In the genomic region with DNA sequence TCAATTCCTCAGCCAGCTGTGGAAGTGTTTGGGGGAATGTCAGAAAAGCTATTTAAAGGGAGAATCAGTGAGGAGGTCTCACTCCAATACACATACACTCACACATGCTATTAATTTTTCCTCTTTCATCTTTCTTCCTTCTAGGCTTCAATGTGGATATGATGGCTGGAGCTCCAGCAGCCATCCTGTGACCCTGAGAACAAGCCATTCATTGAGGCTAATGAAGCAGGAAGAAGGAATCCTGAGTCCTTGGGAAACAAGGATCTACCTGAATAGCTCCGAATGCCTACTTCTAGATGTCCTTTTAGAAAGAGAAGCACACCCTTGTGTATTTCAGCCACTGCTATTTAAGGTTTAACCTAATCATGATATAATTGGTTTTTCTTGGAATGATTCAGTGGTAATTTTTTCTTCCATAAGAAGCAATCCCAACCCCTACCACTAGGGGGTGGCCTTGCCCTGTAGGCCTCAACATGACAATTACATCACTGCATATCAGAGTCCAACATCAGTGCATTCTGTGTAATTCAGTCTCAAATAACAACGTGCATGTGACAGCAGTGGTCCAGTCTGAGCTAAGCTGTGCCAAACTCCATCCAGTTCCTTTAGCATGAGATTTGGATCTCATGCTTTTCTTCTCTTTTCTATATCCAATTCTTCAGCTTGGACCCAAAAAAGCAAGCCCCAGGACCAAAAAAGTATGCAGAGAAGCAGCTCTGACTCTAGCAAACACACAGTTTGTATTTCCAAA, we compare ENCODE assay signal across 8 cellular contexts.
A peak's percentile ranks its signal among the peaks of the same experiment; 100 is the strongest.
DNase-seq lines count a peak whose midpoint lies in the region; ATAC-seq and TF ChIP-seq lines count a peak whose summit lies in the region.

No MANE protein-coding gene starts in this region.

- peak in 1 of 2 donors; percentile 83 for TF ChIP-seq EP300 in tibial nerve (IDR thresholded peaks at IDR 0.05)

- no peaks in the 10 kb centered on the region for H3K9me3 ChIP-seq in CD4-positive, alpha-beta memory T cell (ENCODE audit: control insufficient read depth in 1 of 2, low read length in 2 of 2)
- H3K9me3 ChIP-seq in Peyer's patch (no peaks in the 10 kb centered on the region), osteoblast (ENCODE audit: low read depth, low read length) (no peaks in the 10 kb centered on the region), tibial nerve (no peaks in the 10 kb centered on the region)

- no peak for TF ChIP-seq POLR2A in Peyer's patch (IDR thresholded peaks at IDR 0.05)
- peak in 1 of 2 donors; percentile 35 for TF ChIP-seq POLR2A in tibial nerve (IDR thresholded peaks at IDR 0.05)

- intact Hi-C loops in CD4-positive, alpha-beta memory T cell (cut with micrococcal nuclease): loop anchor here (1.0 to 10.0 kb wide), 8 partner anchors 82 to 907 kb away; partner anchors contain the start of gene HECTD2
- intact Hi-C loops in activated T-helper 1 cell treated with anti-CD3 and anti-CD28 coated beads, Interleukin-12 subunit alpha, Interleukin-12 subunit beta, Interleukin-2, Interleukin-4 antibody, amounts not matched to agents 30 ng/mL and 10 ng/mL and 1 ng/mL, durations not matched to agents 14 hours and 24 hours and 36 hours (cut with micrococcal nuclease): loop anchor here (1.0 to 10.0 kb wide), 9 partner anchors 82 to 899 kb away; partner anchors contain the start of genes FGFBP3 and HECTD2

- no peaks in the 10 kb centered on the region for H3K36me3 Mint-ChIP-seq in CD4-positive, alpha-beta memory T cell
- H3K36me3 Mint-ChIP-seq in activated T-helper 1 cell treated with anti-CD3 and anti-CD28 coated beads, Interleukin-12 subunit alpha, Interleukin-12 subunit beta, Interleukin-2, Interleukin-4 antibody, amounts not matched to agents 30 ng/mL and 10 ng/mL and 1 ng/mL, durations not matched to agents 14 hours and 24 hours and 36 hours (ENCODE audit: low read depth): no peaks in the 10 kb centered on the region

- no peak overlapping the region for H3K27ac ChIP-seq in CD4-positive, alpha-beta memory T cell (ENCODE audit: low read depth, low read length)
- H3K27ac ChIP-seq in Peyer's patch: no peak overlapping the region
- no peak overlapping the region for H3K27ac ChIP-seq in osteoblast (ENCODE audit: low read depth, low read length)
- H3K27ac ChIP-seq in tibial nerve: peak overlapping the region; percentile 44 to 82 (median 70)

- CTCF ChIA-PET in CD4-positive, alpha-beta memory T cell (lab: Charles Lee; ENCODE audit: partially characterized antibody): interaction anchor here (0.7 to 13.8 kb wide), 33 partner anchors 9 to 630 kb away, joined by 3 to 324 read pairs (median 4); no protein-coding TSS in a partner anchor

- ATAC-seq in GM19372 (IDR thresholded peaks at IDR 0.05; ENCODE audit: low read depth, unreplicated experiment): peak; percentile 40

- H3K27me3 ChIP-seq in CD4-positive, alpha-beta memory T cell (ENCODE audit: insufficient read depth, low read length): no peaks in the 10 kb centered on the region
- H3K27me3 ChIP-seq in Peyer's patch (no peaks in the 10 kb centered on the region), osteoblast (ENCODE audit: insufficient read depth, low read length) (no peaks in the 10 kb centered on the region), tibial nerve (no peaks in the 10 kb centered on the region)

- H4K20me1 ChIP-seq in osteoblast (ENCODE audit: insufficient read depth, low read length): no peaks in the 10 kb centered on the region

- no peaks in the 10 kb centered on the region for H3K79me2 ChIP-seq in osteoblast (ENCODE audit: insufficient read depth, low read length)

- 17 to 21% methylated on average over 2 of the region's 2 CpGs for WGBS in tibial nerve, 2 donors

- H3K4me1 ChIP-seq in CD4-positive, alpha-beta memory T cell (ENCODE audit: insufficient read depth, low read length): peaks cover 18% of the 10 kb centered on the region
- H3K4me1 ChIP-seq in Peyer's patch (no peaks in the 10 kb centered on the region), osteoblast (ENCODE audit: insufficient read depth, low read length) (peaks cover 9% of the 10 kb centered on the region), tibial nerve (peaks cover 0 to 23% (median 0%) of the 10 kb centered on the region in 4 donors)

- H3K4me1 Mint-ChIP-seq in CD4-positive, alpha-beta memory T cell: peaks cover 11 to 21% (median 16%) of the 10 kb centered on the region in 4 donors
- peaks cover 27% of the 10 kb centered on the region for H3K4me1 Mint-ChIP-seq in activated T-helper 1 cell treated with anti-CD3 and anti-CD28 coated beads, Interleukin-12 subunit alpha, Interleukin-12 subunit beta, Interleukin-2, Interleukin-4 antibody, amounts not matched to agents 30 ng/mL and 10 ng/mL and 1 ng/mL, durations not matched to agents 14 hours and 24 hours and 36 hours (ENCODE audit: low read depth)

- peak overlapping the region; percentile 40 to 89 (median 73) for H3K4me3 Mint-ChIP-seq in CD4-positive, alpha-beta memory T cell
- peak overlapping the region; percentile 8 for H3K4me3 Mint-ChIP-seq in activated T-helper 1 cell treated with anti-CD3 and anti-CD28 coated beads, Interleukin-12 subunit alpha, Interleukin-12 subunit beta, Interleukin-2, Interleukin-4 antibody, amounts not matched to agents 30 ng/mL and 10 ng/mL and 1 ng/mL, durations not matched to agents 14 hours and 24 hours and 36 hours

- peak overlapping the region; percentile 30 to 88 (median 74) for H3K27ac Mint-ChIP-seq in CD4-positive, alpha-beta memory T cell
- H3K27ac Mint-ChIP-seq in activated T-helper 1 cell treated with anti-CD3 and anti-CD28 coated beads, Interleukin-12 subunit alpha, Interleukin-12 subunit beta, Interleukin-2, Interleukin-4 antibody, amounts not matched to agents 30 ng/mL and 10 ng/mL and 1 ng/mL, durations not matched to agents 14 hours and 24 hours and 36 hours: peak overlapping the region; percentile 58

- peak overlapping the region; percentile 31 for H2AFZ ChIP-seq in osteoblast (ENCODE audit: low read length)

- POLR2A ChIA-PET in CD4-positive, alpha-beta memory T cell (lab: Charles Lee; ENCODE audit: partially characterized antibody): interaction anchor here (0.6 to 1.4 kb wide), 3 partner anchors 214 to 278 kb away, joined by 3 to 8 read pairs (median 5); partner anchors contain the start of gene PCGF5

- H3K27me3 Mint-ChIP-seq in CD4-positive, alpha-beta memory T cell: peaks cover 0 to under 1% of the 10 kb centered on the region in 2 donors
- peaks cover 28% of the 10 kb centered on the region for H3K27me3 Mint-ChIP-seq in activated T-helper 1 cell treated with anti-CD3 and anti-CD28 coated beads, Interleukin-12 subunit alpha, Interleukin-12 subunit beta, Interleukin-2, Interleukin-4 antibody, amounts not matched to agents 30 ng/mL and 10 ng/mL and 1 ng/mL, durations not matched to agents 14 hours and 24 hours and 36 hours (ENCODE audit: insufficient read depth)

- TF ChIP-seq CTCF in Peyer's patch (IDR thresholded peaks at IDR 0.05) (peak; percentile 87 to 97 (median 96)), fibroblast of the aortic adventitia (IDR thresholded peaks at IDR 0.05; ENCODE audit: insufficient read depth, low read length) (peak; percentile 95), osteoblast (IDR thresholded peaks at IDR 0.05; ENCODE audit: extremely low read depth, low read depth, low read length) (peak; percentile 97), tibial nerve (IDR thresholded peaks at IDR 0.05) (peak; percentile 93 to 96 (median 94))

- no peak overlapping the region for H3K4me2 ChIP-seq in osteoblast (ENCODE audit: insufficient read depth, low read length)

- peak; percentile 60 to 73 (median 67) for DNase-seq in CD4-positive, alpha-beta memory T cell
- DNase-seq in HS-27A (ENCODE audit: low read depth) (peak; percentile 31), Peyer's patch (peak in 2 of 3 donors; percentile 67 to 81), fibroblast of the aortic adventitia (ENCODE audit: low read depth) (peak; percentile 80), osteoblast (ENCODE audit: insufficient read length, low spot score, missing footprints) (peak; percentile 58), tibial nerve (ENCODE audit: low spot score in 2 of 2) (peak; percentile 42 to 79)
- DNase-seq in activated T-helper 1 cell treated with anti-CD3 and anti-CD28 coated beads, Interleukin-12 subunit alpha, Interleukin-12 subunit beta, Interleukin-2, Interleukin-4 antibody, amounts not matched to agents 30 ng/mL and 10 ng/mL and 1 ng/mL, durations not matched to agents 14 hours and 24 hours and 36 hours (ENCODE audit: low spot score): peak; percentile 41

- no peaks in the 10 kb centered on the region for H3K9me3 Mint-ChIP-seq in CD4-positive, alpha-beta memory T cell
- H3K9me3 Mint-ChIP-seq in activated T-helper 1 cell treated with anti-CD3 and anti-CD28 coated beads, Interleukin-12 subunit alpha, Interleukin-12 subunit beta, Interleukin-2, Interleukin-4 antibody, amounts not matched to agents 30 ng/mL and 10 ng/mL and 1 ng/mL, durations not matched to agents 14 hours and 24 hours and 36 hours: no peaks in the 10 kb centered on the region

- H3K4me3 ChIP-seq in CD4-positive, alpha-beta memory T cell (ENCODE audit: low read length in 2 of 2): no peak overlapping the region
- H3K4me3 ChIP-seq in Peyer's patch (no peak overlapping the region), fibroblast of the aortic adventitia (ENCODE audit: low read depth, low read length) (no peak overlapping the region), osteoblast (ENCODE audit: insufficient read depth, low read length) (no peak overlapping the region), tibial nerve (no peak overlapping the region)

- no peaks in the 10 kb centered on the region for H3K36me3 ChIP-seq in CD4-positive, alpha-beta memory T cell (ENCODE audit: insufficient read depth, low read length)
- H3K36me3 ChIP-seq in Peyer's patch (no peaks in the 10 kb centered on the region), osteoblast (ENCODE audit: insufficient read depth, low read length) (no peaks in the 10 kb centered on the region), tibial nerve (no peaks in the 10 kb centered on the region)

Comparison
In these comparisons a context has a peak if more than half of its experiments do, and no peak if none do; other contexts are left out.
1. H3K27ac ChIP-seq: peak in tibial nerve (4 of 4); none in CD4-positive, alpha-beta memory T cell (single experiment), Peyer's patch (0 of 4) and osteoblast (single experiment).
2. Peak in every context shown above with its lines, with median percentiles within 50 percentile points of each other: DNase-seq and CTCF ChIP-seq.